8 cellular contexts compared by ENCODE assay signal in the genomic region with DNA sequence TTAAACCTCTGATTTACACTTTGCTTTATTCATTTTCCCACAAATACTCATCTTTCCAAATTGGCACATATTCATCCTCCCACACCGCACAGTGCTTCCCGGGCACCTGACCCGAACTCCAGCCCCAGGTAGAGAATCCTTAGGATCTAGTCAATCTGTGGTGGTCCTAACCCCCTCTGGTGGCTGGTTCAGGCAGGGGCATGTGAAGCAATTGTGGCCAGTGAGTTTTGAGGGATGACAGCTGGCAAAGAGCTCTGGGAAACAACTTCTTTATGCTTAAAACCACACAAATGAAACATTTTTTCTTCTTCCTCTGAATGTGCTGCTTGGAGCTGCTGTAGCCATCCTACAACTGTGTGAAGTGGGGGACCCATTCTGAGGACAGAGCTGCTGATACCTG. TPM values are rescaled to one million over a fixed set of nuclear protein-coding genes. Genes with fewer than 3 reads are reported as not detected.
A peak's percentile ranks its signal among the peaks of the same experiment; 100 is the strongest.
DNase-seq lines count a peak whose midpoint lies in the region; ATAC-seq and TF ChIP-seq lines count a peak whose summit lies in the region.

No MANE protein-coding gene starts in this region.

- intact Hi-C loops in Caco-2 (cut with micrococcal nuclease; ENCODE audit: unreplicated experiment): loop anchor here (1.0 to 10.0 kb wide), 2 partner anchors 122 to 189 kb away; no protein-coding TSS in a partner anchor

- H3K4me1 Mint-ChIP-seq in Caco-2 (ENCODE audit: low read depth, unreplicated experiment): no peaks in the 10 kb centered on the region

- H3K27me3 ChIP-seq in Caco-2 (replicated peaks; ENCODE audit: control insufficient read depth, insufficient read depth, low read length): no peaks in the 10 kb centered on the region

- no TSS peak for BruUV-seq in Caco-2 (replicated peaks; lab: Mats Ljungman, UMichigan)

- no peak overlapping the region for H3K27ac Mint-ChIP-seq in Caco-2 (ENCODE audit: unreplicated experiment)

- H3K4me3 Mint-ChIP-seq in Caco-2 (ENCODE audit: unreplicated experiment): no peak overlapping the region

- no peaks in the 10 kb centered on the region for H3K36me3 ChIP-seq in Caco-2 (ENCODE audit: control insufficient read depth, insufficient read depth, low read length)

- CTCF ChIA-PET in Caco-2 (lab: Charles Lee): interaction anchor here (0.8 kb wide), 1 partner anchor 190 kb away, joined by 3 read pairs; no protein-coding TSS in a partner anchor

- POLR2A ChIA-PET in Caco-2 (lab: Charles Lee): no interaction called here

- H3K9me3 Mint-ChIP-seq in Caco-2 (ENCODE audit: unreplicated experiment): no peaks in the 10 kb centered on the region

- H3K36me3 Mint-ChIP-seq in Caco-2 (ENCODE audit: insufficient read depth, unreplicated experiment): peaks cover 12% of the 10 kb centered on the region

- no peak overlapping the region for H3K4me3 ChIP-seq in Caco-2 (ENCODE audit: low read depth, low read length)

- H3K27me3 Mint-ChIP-seq in Caco-2 (ENCODE audit: insufficient read depth, unreplicated experiment): no peaks in the 10 kb centered on the region

- H3K9me3 ChIP-seq in Caco-2: no peaks in the 10 kb centered on the region

- DNase-seq in Caco-2 (peak in 1 of 2 experiments; percentile 16), lung microvascular endothelial cell (ENCODE audit: low read depth in 2 of 2) (peak; percentile 36 to 71), NCI-H1694 (lab: John Stamatoyannopoulos, UW) (no peak), kidney glomerular epithelial cell (lab: John Stamatoyannopoulos, UW) (no peak), GM19238 (ENCODE audit: insufficient read length, low spot score) (no peak)
- peak; percentile 38 for DNase-seq in activated CD8-positive, alpha-beta memory T cell treated with anti-CD3 and anti-CD28 coated beads, Interleukin-2, amount 50 U/mL, for 4 hours

- no peaks in the 10 kb centered on the region for H3K4me1 ChIP-seq in Caco-2

- TF ChIP-seq CTCF in Caco-2 (IDR thresholded peaks at IDR 0.05; ENCODE audit: insufficient read depth in 1 of 2, low read depth in 1 of 2, low read length in 1 of 2, severe bottlenecking in 1 of 2, unreplicated experiment in 1 of 2): peak; percentile 47 to 65

- ATAC-seq in HG03432 (IDR thresholded peaks at IDR 0.05; ENCODE audit: unreplicated experiment): peak; percentile 44
- ATAC-seq in GM18511 (IDR thresholded peaks at IDR 0.05; ENCODE audit: unreplicated experiment): no peak

RNA-seq across cellular contexts. Expression of a gene that starts 54.7 kb away (rescaled TPM):
- total RNA-seq in Caco-2 (2022) (70.4 and 75.6 TPM in 2 replicates), lung microvascular endothelial cell (62.3 and 67.6 TPM in 2 replicates)

Comparison
In these comparisons a context has a peak if more than half of its experiments do, and no peak if none do; other contexts are left out.
1. DNase-seq: peak in activated CD8-positive, alpha-beta memory T cell treated with anti-CD3 and anti-CD28 coated beads, Interleukin-2, amount 50 U/mL, for 4 hours (single experiment) and lung microvascular endothelial cell (2 of 2); none in NCI-H1694 (single experiment), kidney glomerular epithelial cell (single experiment) and GM19238 (single experiment).